In the genomic region with DNA sequence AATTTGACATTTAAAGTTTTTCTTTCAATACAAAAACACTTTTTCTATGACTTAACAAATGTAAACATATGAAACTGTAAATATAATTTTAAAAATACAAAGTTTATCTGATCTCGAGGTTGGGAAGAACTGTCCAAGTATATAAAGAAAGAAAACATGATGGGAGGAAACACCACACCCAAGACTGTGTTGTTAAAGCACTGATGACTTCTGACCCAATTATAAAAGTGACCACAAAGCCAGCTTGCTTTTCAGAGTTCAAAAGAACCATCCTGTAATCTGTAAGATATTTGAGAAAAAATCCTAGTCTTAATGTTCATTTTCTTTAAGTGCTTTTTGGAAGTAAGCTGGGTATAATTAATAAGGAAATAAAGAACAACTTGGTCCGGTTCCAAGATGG, we compare ENCODE assay signal across 25 cellular contexts.
"Had no signal": no experiment of that assay in that cellular context is flagged by ENCODE, and none has a peak within 500 bp of the region (broad histone marks: within the 10 kb centered on the region; RNA-seq: fewer than 3 reads in every experiment).

No MANE protein-coding gene starts in this region.

- H3K4me3 ChIP-seq: colonic mucosa, esophagus squamous epithelium, gastrocnemius medialis, heart right ventricle, left lung, lower lobe of right lung, mucosa of descending colon had no signal

- ATAC-seq: effector memory CD8-positive, alpha-beta T cell; esophagus mucosa; gastrocnemius medialis; heart right ventricle; left cardiac atrium; left lung; left ventricle myocardium superior; lower lobe of right lung; mucosa of descending colon had no signal

- DNase-seq: colonic mucosa; cortex of kidney; effector CD8-positive, alpha-beta T cell; effector memory CD8-positive, alpha-beta T cell; endodermal cell; erythroblast; esophagus squamous epithelium; foreskin fibroblast; foreskin melanocyte; gastrocnemius medialis; glutamatergic neuron; head of caudate nucleus; heart right ventricle; hypothalamus; left cardiac atrium; left ventricle myocardium superior; lower lobe of right lung; mesenchymal stem cell; mucosa of descending colon; naive B cell had no signal

- H3K27ac Mint-ChIP-seq: dendritic cell treated with granulocyte-macrophage colony-stimulating factor and Interleukin-4, amounts not matched to agents 40 ng/mL and 50 ng/mL, for 4 days; effector memory CD8-positive, alpha-beta T cell; endodermal cell; mesothelial cell of epicardium had no signal

- H3K9me3 ChIP-seq: colonic mucosa, esophagus squamous epithelium, gastrocnemius medialis, left lung, lower lobe of right lung, mucosa of descending colon had no signal

- H3K9me3 Mint-ChIP-seq: dendritic cell treated with granulocyte-macrophage colony-stimulating factor and Interleukin-4, amounts not matched to agents 40 ng/mL and 50 ng/mL, for 4 days; effector memory CD8-positive, alpha-beta T cell had no signal

- H3K4me1 Mint-ChIP-seq: endodermal cell, mesothelial cell of epicardium, naive B cell had no signal

- H3K27me3 Mint-ChIP-seq: dendritic cell treated with granulocyte-macrophage colony-stimulating factor and Interleukin-4, amounts not matched to agents 40 ng/mL and 50 ng/mL, for 4 days; effector memory CD8-positive, alpha-beta T cell; naive B cell had no signal

- H3K27me3 ChIP-seq: colonic mucosa, esophagus squamous epithelium, gastrocnemius medialis, heart right ventricle, left lung had no signal

- H3K27ac ChIP-seq: colonic mucosa, epithelial cell of prostate, esophagus squamous epithelium, gastrocnemius medialis, heart right ventricle, left lung, lower lobe of right lung had no signal

- H3K36me3 ChIP-seq: colonic mucosa had no signal

- H3K4me1 ChIP-seq: colonic mucosa, esophagus squamous epithelium, gastrocnemius medialis, left lung had no signal

- H3K4me3 Mint-ChIP-seq: dendritic cell treated with granulocyte-macrophage colony-stimulating factor and Interleukin-4, amounts not matched to agents 40 ng/mL and 50 ng/mL, for 4 days; effector memory CD8-positive, alpha-beta T cell; endodermal cell; mesothelial cell of epicardium had no signal
